ENCODE assay signal across 9 cellular contexts in genomic region chr16:69494993-69495392, GRCh38.
A peak's percentile ranks its signal among the peaks of the same experiment; 100 is the strongest.
DNase-seq lines count a peak whose midpoint lies in the region; ATAC-seq, FAIRE-seq and TF ChIP-seq lines count a peak whose summit lies in the region.
"Had no signal": no experiment of that assay in that cellular context is flagged by ENCODE, and none has a peak within 500 bp of the region (broad histone marks: within the 10 kb centered on the region; RNA-seq: fewer than 3 reads in every experiment).

No MANE protein-coding gene starts in this region.

- POLR2A ChIA-PET in PC-9 (lab: Charles Lee; ENCODE audit: unreplicated experiment) = no interaction called here

- no peaks in the 10 kb centered on the region for H3K4me1 ChIP-seq in PC-9 (replicated peaks; ENCODE audit: insufficient read depth)
- no peaks in the 10 kb centered on the region for H3K4me1 ChIP-seq in mammary epithelial cell (ENCODE audit: insufficient read depth, low read length)

- CTCF ChIA-PET in PC-9 (lab: Charles Lee) = interaction anchor here (1.2 kb wide), 1 partner anchor 18 kb away, joined by 3 read pairs; no protein-coding TSS in a partner anchor
- CTCF ChIA-PET in mammary epithelial cell (lab: Charles Lee; ENCODE audit: low non-redundant PET) = interaction anchor here (0.6 kb wide), 1 partner anchor 26 kb away, joined by 3 read pairs; no protein-coding TSS in a partner anchor

- H3K79me2 ChIP-seq in PC-9 (ENCODE audit: low read depth) (no peaks in the 10 kb centered on the region), mammary epithelial cell (ENCODE audit: insufficient read depth, low read length) (no peaks in the 10 kb centered on the region)

- H3K36me3 ChIP-seq in PC-9 (ENCODE audit: low read depth) = peaks cover 5% of the 10 kb centered on the region; the same call in 1 of the 2 replicates
- H3K36me3 ChIP-seq in mammary epithelial cell (ENCODE audit: insufficient read depth, low read length) = no peaks in the 10 kb centered on the region

- TF ChIP-seq CTCF in GM12873 (IDR thresholded peaks at IDR 0.05; ENCODE audit: insufficient read depth, low read depth, low read length, missing control alignments) (peak; percentile 59), PC-9 (conservative IDR thresholded peaks at IDR 0.05) (peak; percentile 55), mammary epithelial cell (conservative IDR thresholded peaks at IDR 0.05 in 1 of 2, IDR thresholded peaks at IDR 0.05 in 1 of 2; ENCODE audit: extremely low read depth in 1 of 2, insufficient read depth in 1 of 2, low read depth in 1 of 2, low read length in 2 of 2) (peak; percentile 37 to 56)

- in situ Hi-C loops in mammary epithelial cell (cut with MboI; ENCODE audit: low sequenced_read_pairs in 2 of 2) = no loop called here

- DNase-seq in PC-9 (no peak), mammary epithelial cell (no peak), NCI-H1092 treated with DMSO at 0.1 percent for 48 hours (lab: John Stamatoyannopoulos, UW) (no peak), COR-L47 (lab: John Stamatoyannopoulos, UW) (no peak), H54 (ENCODE audit: insufficient read length, low spot score) (no peak)
- peak; percentile 54 for DNase-seq in stimulated activated CD4-positive, alpha-beta T cell treated with anti-CD3 and anti-CD28 coated beads, Interleukin-15, amount 100 ng/mL, for 24 hours

- H4K20me1 ChIP-seq in PC-9 (ENCODE audit: insufficient read depth) (no peaks in the 10 kb centered on the region), mammary epithelial cell (ENCODE audit: insufficient read depth, low read length) (no peaks in the 10 kb centered on the region)

- H3F3A ChIP-seq in PC-9 (ENCODE audit: insufficient read depth, low read depth) = peaks cover 42% of the 10 kb centered on the region

- ATAC-seq in GM19463 (IDR thresholded peaks at IDR 0.05; ENCODE audit: unreplicated experiment) = no peak
- ATAC-seq: naive thymus-derived CD4-positive, alpha-beta T cell had no signal

- BruUV-seq in PC-9 (replicated peaks; lab: Mats Ljungman, UMichigan) (no TSS peak), mammary epithelial cell (replicated peaks; lab: Mats Ljungman, UMichigan) (no TSS peak)

- H3K9me2 ChIP-seq in PC-9 (ENCODE audit: insufficient read depth) = no peaks in the 10 kb centered on the region

- H3K9ac ChIP-seq in mammary epithelial cell (ENCODE audit: insufficient read depth, low read length) = no peak overlapping the region

- no peaks in the 10 kb centered on the region for H3K27me3 ChIP-seq in PC-9 (ENCODE audit: insufficient read depth, low read depth)
- no peaks in the 10 kb centered on the region for H3K27me3 ChIP-seq in mammary epithelial cell (ENCODE audit: insufficient read depth, low read length)

- H3K4me3 ChIP-seq in PC-9 (no peak overlapping the region), mammary epithelial cell (replicated peaks in 1 of 3; ENCODE audit: insufficient read depth in 1 of 3, low read depth in 2 of 3, low read length in 3 of 3) (no peak overlapping the region)

- intact Hi-C loops in PC-9 (cut with micrococcal nuclease; ENCODE audit: unreplicated experiment) (no loop called here), mammary epithelial cell (cut with micrococcal nuclease) (no loop called here)

- 82% methylated on average over 4 of the region's 4 CpGs for WGBS in mammary epithelial cell (ENCODE audit: low coverage, missing lambda C conversion rate)

- no peak for FAIRE-seq in H54 (lab: Jason Lieb, UNC)

- H3K27ac ChIP-seq in PC-9 (no peak overlapping the region), mammary epithelial cell (ENCODE audit: insufficient read depth, low read depth, low read length) (no peak overlapping the region)

- dilution Hi-C loops in mammary epithelial cell (cut with HindIII; ENCODE audit: low sequenced_read_pairs) = loop anchor here (5.0 kb wide), 1 partner anchor 53 kb away; no protein-coding TSS in a partner anchor

- H3K4me2 ChIP-seq in PC-9 = no peak overlapping the region
- no peak overlapping the region for H3K4me2 ChIP-seq in mammary epithelial cell (ENCODE audit: insufficient read depth, low read depth, low read length)

- H3K9me3 ChIP-seq in PC-9 (ENCODE audit: insufficient read depth, low read depth) = no peaks in the 10 kb centered on the region
- H3K9me3 ChIP-seq in mammary epithelial cell (replicated peaks; ENCODE audit: insufficient read depth, low read length) = no peaks in the 10 kb centered on the region

- no peak for TF ChIP-seq POLR2A in H54 (IDR thresholded peaks at IDR 0.05; ENCODE audit: low read depth, low read length)

- H2AFZ ChIP-seq in PC-9 (no peak overlapping the region), mammary epithelial cell (ENCODE audit: low read depth, low read length) (no peak overlapping the region)
